1 cellular context compared by ENCODE assay signal in the genomic region with DNA sequence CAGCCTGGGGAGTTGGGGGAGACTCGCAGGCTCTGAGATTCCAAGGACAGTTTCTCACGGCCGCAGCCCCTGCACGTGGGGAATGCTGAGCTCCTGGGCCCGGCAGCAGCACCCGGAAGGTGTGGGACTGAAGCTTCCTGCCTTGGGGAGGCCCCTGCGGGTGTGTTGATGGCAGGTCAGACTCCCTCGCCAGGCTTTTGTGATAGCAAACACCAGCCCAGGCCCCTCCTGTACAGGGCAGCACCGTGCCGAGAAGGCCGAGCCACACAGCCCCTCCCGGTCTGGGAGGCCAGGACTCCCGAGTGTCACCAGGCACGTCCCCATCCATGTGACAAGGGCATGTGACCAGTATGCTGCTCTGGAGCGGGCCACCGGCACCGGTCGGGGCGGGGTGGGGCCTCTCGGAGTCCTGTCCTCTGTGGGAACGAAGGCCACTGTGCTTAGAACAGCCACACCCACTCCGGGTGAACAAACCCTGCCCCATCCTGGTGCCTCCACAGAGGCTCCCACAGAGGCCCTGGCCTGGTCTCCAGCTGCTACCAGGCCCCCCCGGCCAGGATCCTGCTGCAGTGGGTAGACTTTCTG.
TF ChIP-seq lines count a peak whose summit lies in the region.

No MANE protein-coding gene starts in this region.

TF ChIP-seq in HepG2, 621 proteins besides CTCF, POLR2A, EP300 and RAD21 (continued from another document and continues in another):
- TF ChIP-seq, protein P1, sequence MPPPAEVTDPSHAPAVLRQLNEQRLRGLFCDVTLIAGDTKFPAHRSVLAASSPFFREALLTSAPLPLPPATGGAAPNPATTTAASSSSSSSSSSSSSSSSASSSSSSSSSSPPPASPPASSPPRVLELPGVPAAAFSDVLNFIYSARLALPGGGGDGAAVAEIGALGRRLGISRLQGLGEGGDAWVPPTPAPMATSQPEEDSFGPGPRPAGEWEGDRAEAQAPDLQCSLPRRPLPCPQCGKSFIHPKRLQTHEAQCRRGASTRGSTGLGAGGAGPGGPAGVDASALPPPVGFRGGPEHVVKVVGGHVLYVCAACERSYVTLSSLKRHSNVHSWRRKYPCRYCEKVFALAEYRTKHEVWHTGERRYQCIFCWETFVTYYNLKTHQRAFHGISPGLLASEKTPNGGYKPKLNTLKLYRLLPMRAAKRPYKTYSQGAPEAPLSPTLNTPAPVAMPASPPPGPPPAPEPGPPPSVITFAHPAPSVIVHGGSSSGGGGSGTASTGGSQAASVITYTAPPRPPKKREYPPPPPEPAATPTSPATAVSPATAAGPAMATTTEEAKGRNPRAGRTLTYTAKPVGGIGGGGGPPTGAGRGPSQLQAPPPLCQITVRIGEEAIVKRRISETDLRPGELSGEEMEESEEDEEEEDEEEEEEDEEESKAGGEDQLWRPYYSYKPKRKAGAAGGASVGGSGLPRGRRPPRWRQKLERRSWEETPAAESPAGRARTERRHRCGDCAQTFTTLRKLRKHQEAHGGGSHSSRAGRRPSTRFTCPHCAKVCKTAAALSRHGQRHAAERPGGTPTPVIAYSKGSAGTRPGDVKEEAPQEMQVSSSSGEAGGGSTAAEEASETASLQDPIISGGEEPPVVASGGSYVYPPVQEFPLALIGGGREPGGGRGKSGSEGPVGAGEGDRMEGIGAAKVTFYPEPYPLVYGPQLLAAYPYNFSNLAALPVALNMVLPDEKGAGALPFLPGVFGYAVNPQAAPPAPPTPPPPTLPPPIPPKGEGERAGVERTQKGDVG (CRISPR knock-in tag; IDR thresholded peaks at IDR 0.05; ENCODE audit: borderline replicate concordance), result no peak
- TF ChIP-seq FOXP1 (IDR thresholded peaks at IDR 0.05) (no peak), FOXP1 (CRISPR knock-in tag; IDR thresholded peaks at IDR 0.05) (peak; percentile 48; the same call in 1 of the 2 replicates), NR2C2 (CRISPR knock-in tag; IDR thresholded peaks at IDR 0.05; ENCODE audit: borderline replicate concordance) (no peak), ZNF678 (CRISPR knock-in tag; IDR thresholded peaks at IDR 0.05) (peak; percentile 62; the same call in 1 of the 2 replicates), ISX (CRISPR knock-in tag; conservative IDR thresholded peaks at IDR 0.05) (no peak), SP2 (CRISPR knock-in tag; IDR thresholded peaks at IDR 0.05) (no peak), NFIB (CRISPR knock-in tag; IDR thresholded peaks at IDR 0.05; ENCODE audit: borderline replicate concordance) (no peak), ZNF766 (CRISPR knock-in tag; IDR thresholded peaks at IDR 0.05; ENCODE audit: borderline replicate concordance) (peak; percentile 76; the same call in 1 of the 2 replicates), RFX1 (IDR thresholded peaks at IDR 0.05) (no peak), ZFP82 (CRISPR knock-in tag; IDR thresholded peaks at IDR 0.05; ENCODE audit: borderline replicate concordance) (no peak), SNRNP70 (IDR thresholded peaks at IDR 0.05; ENCODE audit: low read depth, low read length) (no peak), HNRNPUL1 (IDR thresholded peaks at IDR 0.05; ENCODE audit: low read depth, low read length) (no peak), GATAD2A (CRISPR knock-in tag; IDR thresholded peaks at IDR 0.05) (no peak), HNF4G (IDR thresholded peaks at IDR 0.05; ENCODE audit: borderline replicate concordance, low read depth, low read length) (no peak), HNF4G (CRISPR knock-in tag; IDR thresholded peaks at IDR 0.05; ENCODE audit: borderline replicate concordance, low read depth) (no peak; the same call in 1 of the 2 replicates), ZBTB7B (CRISPR knock-in tag; IDR thresholded peaks at IDR 0.05) (peak; percentile 70; the same call in 1 of the 2 replicates), BORCS8-MEF2B (CRISPR knock-in tag; IDR thresholded peaks at IDR 0.05) (no peak), ZNF572 (CRISPR knock-in tag; IDR thresholded peaks at IDR 0.05) (no peak), MTA3 (CRISPR knock-in tag; IDR thresholded peaks at IDR 0.05) (no peak), NFE2 (CRISPR knock-in tag; IDR thresholded peaks at IDR 0.05) (no peak), FOXA1 (IDR thresholded peaks at IDR 0.05) (no peak), FOXA1 (CRISPR knock-in tag; IDR thresholded peaks at IDR 0.05) (no peak), SRSF4 (IDR thresholded peaks at IDR 0.05; ENCODE audit: low read depth, low read length, poor library complexity, severe bottlenecking) (no peak)
- TF ChIP-seq, protein P2, sequence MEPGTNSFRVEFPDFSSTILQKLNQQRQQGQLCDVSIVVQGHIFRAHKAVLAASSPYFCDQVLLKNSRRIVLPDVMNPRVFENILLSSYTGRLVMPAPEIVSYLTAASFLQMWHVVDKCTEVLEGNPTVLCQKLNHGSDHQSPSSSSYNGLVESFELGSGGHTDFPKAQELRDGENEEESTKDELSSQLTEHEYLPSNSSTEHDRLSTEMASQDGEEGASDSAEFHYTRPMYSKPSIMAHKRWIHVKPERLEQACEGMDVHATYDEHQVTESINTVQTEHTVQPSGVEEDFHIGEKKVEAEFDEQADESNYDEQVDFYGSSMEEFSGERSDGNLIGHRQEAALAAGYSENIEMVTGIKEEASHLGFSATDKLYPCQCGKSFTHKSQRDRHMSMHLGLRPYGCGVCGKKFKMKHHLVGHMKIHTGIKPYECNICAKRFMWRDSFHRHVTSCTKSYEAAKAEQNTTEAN (CRISPR knock-in tag; conservative IDR thresholded peaks at IDR 0.05), result peak; percentile 84
- TF ChIP-seq, protein P3, sequence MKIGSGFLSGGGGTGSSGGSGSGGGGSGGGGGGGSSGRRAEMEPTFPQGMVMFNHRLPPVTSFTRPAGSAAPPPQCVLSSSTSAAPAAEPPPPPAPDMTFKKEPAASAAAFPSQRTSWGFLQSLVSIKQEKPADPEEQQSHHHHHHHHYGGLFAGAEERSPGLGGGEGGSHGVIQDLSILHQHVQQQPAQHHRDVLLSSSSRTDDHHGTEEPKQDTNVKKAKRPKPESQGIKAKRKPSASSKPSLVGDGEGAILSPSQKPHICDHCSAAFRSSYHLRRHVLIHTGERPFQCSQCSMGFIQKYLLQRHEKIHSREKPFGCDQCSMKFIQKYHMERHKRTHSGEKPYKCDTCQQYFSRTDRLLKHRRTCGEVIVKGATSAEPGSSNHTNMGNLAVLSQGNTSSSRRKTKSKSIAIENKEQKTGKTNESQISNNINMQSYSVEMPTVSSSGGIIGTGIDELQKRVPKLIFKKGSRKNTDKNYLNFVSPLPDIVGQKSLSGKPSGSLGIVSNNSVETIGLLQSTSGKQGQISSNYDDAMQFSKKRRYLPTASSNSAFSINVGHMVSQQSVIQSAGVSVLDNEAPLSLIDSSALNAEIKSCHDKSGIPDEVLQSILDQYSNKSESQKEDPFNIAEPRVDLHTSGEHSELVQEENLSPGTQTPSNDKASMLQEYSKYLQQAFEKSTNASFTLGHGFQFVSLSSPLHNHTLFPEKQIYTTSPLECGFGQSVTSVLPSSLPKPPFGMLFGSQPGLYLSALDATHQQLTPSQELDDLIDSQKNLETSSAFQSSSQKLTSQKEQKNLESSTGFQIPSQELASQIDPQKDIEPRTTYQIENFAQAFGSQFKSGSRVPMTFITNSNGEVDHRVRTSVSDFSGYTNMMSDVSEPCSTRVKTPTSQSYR (CRISPR knock-in tag; IDR thresholded peaks at IDR 0.05; ENCODE audit: borderline replicate concordance), result no peak
- TF ChIP-seq, protein P4, sequence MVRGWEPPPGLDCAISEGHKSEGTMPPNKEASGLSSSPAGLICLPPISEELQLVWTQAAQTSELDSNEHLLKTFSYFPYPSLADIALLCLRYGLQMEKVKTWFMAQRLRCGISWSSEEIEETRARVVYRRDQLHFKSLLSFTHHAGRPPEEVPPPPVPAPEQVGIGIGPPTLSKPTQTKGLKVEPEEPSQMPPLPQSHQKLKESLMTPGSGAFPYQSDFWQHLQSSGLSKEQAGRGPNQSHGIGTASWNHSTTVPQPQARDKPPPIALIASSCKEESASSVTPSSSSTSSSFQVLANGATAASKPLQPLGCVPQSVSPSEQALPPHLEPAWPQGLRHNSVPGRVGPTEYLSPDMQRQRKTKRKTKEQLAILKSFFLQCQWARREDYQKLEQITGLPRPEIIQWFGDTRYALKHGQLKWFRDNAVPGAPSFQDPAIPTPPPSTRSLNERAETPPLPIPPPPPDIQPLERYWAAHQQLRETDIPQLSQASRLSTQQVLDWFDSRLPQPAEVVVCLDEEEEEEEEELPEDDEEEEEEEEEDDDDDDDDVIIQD (CRISPR knock-in tag; IDR thresholded peaks at IDR 0.05; ENCODE audit: low read depth), result peak; percentile 65
- TF ChIP-seq, protein P5, sequence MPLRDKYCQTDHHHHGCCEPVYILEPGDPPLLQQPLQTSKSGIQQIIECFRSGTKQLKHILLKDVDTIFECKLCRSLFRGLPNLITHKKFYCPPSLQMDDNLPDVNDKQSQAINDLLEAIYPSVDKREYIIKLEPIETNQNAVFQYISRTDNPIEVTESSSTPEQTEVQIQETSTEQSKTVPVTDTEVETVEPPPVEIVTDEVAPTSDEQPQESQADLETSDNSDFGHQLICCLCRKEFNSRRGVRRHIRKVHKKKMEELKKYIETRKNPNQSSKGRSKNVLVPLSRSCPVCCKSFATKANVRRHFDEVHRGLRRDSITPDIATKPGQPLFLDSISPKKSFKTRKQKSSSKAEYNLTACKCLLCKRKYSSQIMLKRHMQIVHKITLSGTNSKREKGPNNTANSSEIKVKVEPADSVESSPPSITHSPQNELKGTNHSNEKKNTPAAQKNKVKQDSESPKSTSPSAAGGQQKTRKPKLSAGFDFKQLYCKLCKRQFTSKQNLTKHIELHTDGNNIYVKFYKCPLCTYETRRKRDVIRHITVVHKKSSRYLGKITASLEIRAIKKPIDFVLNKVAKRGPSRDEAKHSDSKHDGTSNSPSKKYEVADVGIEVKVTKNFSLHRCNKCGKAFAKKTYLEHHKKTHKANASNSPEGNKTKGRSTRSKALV (CRISPR knock-in tag; IDR thresholded peaks at IDR 0.05), result no peak; the same call in 1 of the 2 replicates
- TF ChIP-seq, protein P6, sequence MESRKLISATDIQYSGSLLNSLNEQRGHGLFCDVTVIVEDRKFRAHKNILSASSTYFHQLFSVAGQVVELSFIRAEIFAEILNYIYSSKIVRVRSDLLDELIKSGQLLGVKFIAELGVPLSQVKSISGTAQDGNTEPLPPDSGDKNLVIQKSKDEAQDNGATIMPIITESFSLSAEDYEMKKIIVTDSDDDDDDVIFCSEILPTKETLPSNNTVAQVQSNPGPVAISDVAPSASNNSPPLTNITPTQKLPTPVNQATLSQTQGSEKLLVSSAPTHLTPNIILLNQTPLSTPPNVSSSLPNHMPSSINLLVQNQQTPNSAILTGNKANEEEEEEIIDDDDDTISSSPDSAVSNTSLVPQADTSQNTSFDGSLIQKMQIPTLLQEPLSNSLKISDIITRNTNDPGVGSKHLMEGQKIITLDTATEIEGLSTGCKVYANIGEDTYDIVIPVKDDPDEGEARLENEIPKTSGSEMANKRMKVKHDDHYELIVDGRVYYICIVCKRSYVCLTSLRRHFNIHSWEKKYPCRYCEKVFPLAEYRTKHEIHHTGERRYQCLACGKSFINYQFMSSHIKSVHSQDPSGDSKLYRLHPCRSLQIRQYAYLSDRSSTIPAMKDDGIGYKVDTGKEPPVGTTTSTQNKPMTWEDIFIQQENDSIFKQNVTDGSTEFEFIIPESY (CRISPR knock-in tag; IDR thresholded peaks at IDR 0.05), result peak; percentile 19; the same call in 1 of the 2 replicates
- TF ChIP-seq, protein P7, sequence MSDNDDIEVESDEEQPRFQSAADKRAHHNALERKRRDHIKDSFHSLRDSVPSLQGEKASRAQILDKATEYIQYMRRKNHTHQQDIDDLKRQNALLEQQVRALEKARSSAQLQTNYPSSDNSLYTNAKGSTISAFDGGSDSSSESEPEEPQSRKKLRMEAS (IDR thresholded peaks at IDR 0.05), result peak; percentile 94
- TF ChIP-seq, protein P8, sequence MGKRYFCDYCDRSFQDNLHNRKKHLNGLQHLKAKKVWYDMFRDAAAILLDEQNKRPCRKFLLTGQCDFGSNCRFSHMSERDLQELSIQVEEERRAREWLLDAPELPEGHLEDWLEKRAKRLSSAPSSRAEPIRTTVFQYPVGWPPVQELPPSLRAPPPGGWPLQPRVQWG (CRISPR knock-in tag; IDR thresholded peaks at IDR 0.05; ENCODE audit: borderline replicate concordance, low read depth), result no peak
- TF ChIP-seq, protein P9, sequence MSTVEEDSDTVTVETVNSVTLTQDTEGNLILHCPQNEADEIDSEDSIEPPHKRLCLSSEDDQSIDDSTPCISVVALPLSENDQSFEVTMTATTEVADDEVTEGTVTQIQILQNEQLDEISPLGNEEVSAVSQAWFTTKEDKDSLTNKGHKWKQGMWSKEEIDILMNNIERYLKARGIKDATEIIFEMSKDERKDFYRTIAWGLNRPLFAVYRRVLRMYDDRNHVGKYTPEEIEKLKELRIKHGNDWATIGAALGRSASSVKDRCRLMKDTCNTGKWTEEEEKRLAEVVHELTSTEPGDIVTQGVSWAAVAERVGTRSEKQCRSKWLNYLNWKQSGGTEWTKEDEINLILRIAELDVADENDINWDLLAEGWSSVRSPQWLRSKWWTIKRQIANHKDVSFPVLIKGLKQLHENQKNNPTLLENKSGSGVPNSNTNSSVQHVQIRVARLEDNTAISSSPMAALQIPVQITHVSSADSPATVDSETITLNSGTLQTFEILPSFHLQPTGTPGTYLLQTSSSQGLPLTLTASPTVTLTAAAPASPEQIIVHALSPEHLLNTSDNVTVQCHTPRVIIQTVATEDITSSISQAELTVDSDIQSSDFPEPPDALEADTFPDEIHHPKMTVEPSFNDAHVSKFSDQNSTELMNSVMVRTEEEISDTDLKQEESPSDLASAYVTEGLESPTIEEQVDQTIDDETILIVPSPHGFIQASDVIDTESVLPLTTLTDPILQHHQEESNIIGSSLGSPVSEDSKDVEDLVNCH (CRISPR knock-in tag; IDR thresholded peaks at IDR 0.05), result no peak
- TF ChIP-seq, protein P10, sequence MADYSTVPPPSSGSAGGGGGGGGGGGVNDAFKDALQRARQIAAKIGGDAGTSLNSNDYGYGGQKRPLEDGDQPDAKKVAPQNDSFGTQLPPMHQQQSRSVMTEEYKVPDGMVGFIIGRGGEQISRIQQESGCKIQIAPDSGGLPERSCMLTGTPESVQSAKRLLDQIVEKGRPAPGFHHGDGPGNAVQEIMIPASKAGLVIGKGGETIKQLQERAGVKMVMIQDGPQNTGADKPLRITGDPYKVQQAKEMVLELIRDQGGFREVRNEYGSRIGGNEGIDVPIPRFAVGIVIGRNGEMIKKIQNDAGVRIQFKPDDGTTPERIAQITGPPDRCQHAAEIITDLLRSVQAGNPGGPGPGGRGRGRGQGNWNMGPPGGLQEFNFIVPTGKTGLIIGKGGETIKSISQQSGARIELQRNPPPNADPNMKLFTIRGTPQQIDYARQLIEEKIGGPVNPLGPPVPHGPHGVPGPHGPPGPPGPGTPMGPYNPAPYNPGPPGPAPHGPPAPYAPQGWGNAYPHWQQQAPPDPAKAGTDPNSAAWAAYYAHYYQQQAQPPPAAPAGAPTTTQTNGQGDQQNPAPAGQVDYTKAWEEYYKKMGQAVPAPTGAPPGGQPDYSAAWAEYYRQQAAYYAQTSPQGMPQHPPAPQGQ (CRISPR knock-in tag; IDR thresholded peaks at IDR 0.05; ENCODE audit: borderline replicate concordance), result no peak
- TF ChIP-seq, protein P11, sequence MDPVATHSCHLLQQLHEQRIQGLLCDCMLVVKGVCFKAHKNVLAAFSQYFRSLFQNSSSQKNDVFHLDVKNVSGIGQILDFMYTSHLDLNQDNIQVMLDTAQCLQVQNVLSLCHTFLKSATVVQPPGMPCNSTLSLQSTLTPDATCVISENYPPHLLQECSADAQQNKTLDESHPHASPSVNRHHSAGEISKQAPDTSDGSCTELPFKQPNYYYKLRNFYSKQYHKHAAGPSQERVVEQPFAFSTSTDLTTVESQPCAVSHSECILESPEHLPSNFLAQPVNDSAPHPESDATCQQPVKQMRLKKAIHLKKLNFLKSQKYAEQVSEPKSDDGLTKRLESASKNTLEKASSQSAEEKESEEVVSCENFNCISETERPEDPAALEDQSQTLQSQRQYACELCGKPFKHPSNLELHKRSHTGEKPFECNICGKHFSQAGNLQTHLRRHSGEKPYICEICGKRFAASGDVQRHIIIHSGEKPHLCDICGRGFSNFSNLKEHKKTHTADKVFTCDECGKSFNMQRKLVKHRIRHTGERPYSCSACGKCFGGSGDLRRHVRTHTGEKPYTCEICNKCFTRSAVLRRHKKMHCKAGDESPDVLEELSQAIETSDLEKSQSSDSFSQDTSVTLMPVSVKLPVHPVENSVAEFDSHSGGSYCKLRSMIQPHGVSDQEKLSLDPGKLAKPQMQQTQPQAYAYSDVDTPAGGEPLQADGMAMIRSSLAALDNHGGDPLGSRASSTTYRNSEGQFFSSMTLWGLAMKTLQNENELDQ (CRISPR knock-in tag; IDR thresholded peaks at IDR 0.05; ENCODE audit: borderline replicate concordance), result 0 out of 2 replicates have a peak, but pooled peaks have one; percentile 53
